2 cellular contexts compared by ENCODE assay signal in the genomic region with DNA sequence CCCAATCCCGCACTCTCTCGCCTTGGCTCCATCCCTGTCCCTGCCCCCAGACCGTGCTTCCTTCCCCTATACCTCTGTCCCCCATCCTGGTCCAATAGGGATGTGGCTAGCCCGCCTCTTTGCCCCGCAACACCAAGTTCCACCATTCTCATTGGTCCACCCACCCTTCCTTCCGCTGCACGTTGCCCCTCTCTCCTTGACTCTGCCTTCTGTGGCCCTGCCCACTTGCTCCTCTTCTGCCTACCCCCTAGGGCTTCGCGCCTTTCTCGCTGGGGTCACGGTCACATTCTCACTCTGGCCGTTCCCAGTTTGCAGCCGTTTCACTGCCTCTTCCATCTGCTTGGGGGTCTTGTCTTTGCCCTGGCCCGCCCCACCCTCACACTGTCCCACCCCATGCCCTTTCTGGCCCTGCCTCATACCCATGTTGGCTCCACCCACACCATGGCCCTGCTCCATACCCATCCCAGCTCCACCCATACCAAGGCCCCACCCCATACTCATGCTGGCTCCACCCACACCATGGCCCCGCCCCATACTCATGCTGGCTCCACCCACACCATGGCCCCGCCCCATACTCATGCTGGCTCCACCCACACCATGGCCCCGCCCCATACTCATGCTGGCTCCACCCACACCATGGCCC.
TF ChIP-seq lines count a peak whose summit lies in the region.

No MANE protein-coding gene starts in this region.

TF ChIP-seq in SK-N-SH, 30 proteins besides CTCF, POLR2A, EP300 and RAD21 (continued from another document):
- TF ChIP-seq, protein P1, sequence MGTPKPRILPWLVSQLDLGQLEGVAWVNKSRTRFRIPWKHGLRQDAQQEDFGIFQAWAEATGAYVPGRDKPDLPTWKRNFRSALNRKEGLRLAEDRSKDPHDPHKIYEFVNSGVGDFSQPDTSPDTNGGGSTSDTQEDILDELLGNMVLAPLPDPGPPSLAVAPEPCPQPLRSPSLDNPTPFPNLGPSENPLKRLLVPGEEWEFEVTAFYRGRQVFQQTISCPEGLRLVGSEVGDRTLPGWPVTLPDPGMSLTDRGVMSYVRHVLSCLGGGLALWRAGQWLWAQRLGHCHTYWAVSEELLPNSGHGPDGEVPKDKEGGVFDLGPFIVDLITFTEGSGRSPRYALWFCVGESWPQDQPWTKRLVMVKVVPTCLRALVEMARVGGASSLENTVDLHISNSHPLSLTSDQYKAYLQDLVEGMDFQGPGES (IDR thresholded peaks at IDR 0.05; ENCODE audit: low read depth, low read length), result no peak
- TF ChIP-seq NFIC (IDR thresholded peaks at IDR 0.05; ENCODE audit: borderline replicate concordance), result no peak

TF ChIP-seq in SK-N-SH treated with all-trans-retinoic acid at 6 μM for 48 hours, 23 proteins besides CTCF, POLR2A, EP300 and RAD21 (continued from another document):
- TF ChIP-seq PATZ1 (CRISPR knock-in tag; IDR thresholded peaks at IDR 0.05; ENCODE audit: borderline replicate concordance) (no peak), TCF4 (CRISPR knock-in tag; IDR thresholded peaks at IDR 0.05; ENCODE audit: borderline replicate concordance) (no peak)
